Comparison of ENCODE assay signal across 25 cellular contexts in genomic region chr1:41321277-41321676, GRCh38.
"Had no signal": no experiment of that assay in that cellular context is flagged by ENCODE, and none has a peak within 500 bp of the region (broad histone marks: within the 10 kb centered on the region; RNA-seq: fewer than 3 reads in every experiment).

No MANE protein-coding gene starts in this region.

- FAIRE-seq: TTC549 had no signal

- H3K27me3 ChIP-seq: cardiac muscle cell, MG63 had no signal

- H3K4me3 ChIP-seq: cardiac muscle cell, MG63, SK-N-MC had no signal

- DNase-seq: activated CD4-positive, alpha-beta memory T cell treated with anti-CD3 and anti-CD28 coated beads, Interleukin-2, amount 10 ng/mL, durations not matched to agents 7 days and 5 days; activated CD4-positive, alpha-beta T cell treated with anti-CD3 and anti-CD28 coated beads for 36 hours; activated CD4-positive, alpha-beta T cell treated with anti-CD3 and anti-CD28 coated beads, Interleukin-2, amount 50 U/mL, for 1 hour; activated gamma-delta T cell; activated naive CD4-positive, alpha-beta T cell treated with anti-CD3 and anti-CD28 coated beads, Interleukin-2, amount 10 ng/mL, durations not matched to agents 7 days and 5 days; activated naive CD8-positive, alpha-beta T cell treated with anti-CD3 and anti-CD28 coated beads for 36 hours; activated T-cell treated with anti-CD3 and anti-CD28 coated beads, Interleukin-2, amount 50 U/mL, for 4 hours; brain microvascular endothelial cell; MG63; NCI-H1092 treated with DMSO at 0.1 percent for 48 hours; NCI-H1436; NCI-H1694 treated with DMSO at 0.1 percent for 48 hours; NCI-H2029 treated with DMSO at 0.1 percent for 48 hours; NCI-H510A treated with DMSO at 0.1 percent for 48 hours; NK-92 treated with Interleukin-12 subunit alpha and Interleukin-12 subunit beta, amount 100 ng/mL, for 24 hours; OCI-M1; RPMI8226; T-cell; T-helper 2 cell; T1000 had no signal

- H3K36me3 ChIP-seq: brain microvascular endothelial cell, cardiac muscle cell, MG63 had no signal

- H3K27ac ChIP-seq: brain microvascular endothelial cell, cardiac muscle cell, SK-N-MC, VCaP had no signal

- H3K9me3 ChIP-seq: MG63 had no signal

- ATAC-seq: activated CD4-positive, alpha-beta T cell treated with anti-CD3 and anti-CD28 coated beads for 36 hours; activated T-cell treated with anti-CD3 and anti-CD28 coated beads, Interleukin-2, amount 50 U/mL, for 4 hours; Panc1; T-cell had no signal
